Comparison of ENCODE assay signal across 24 cellular contexts in the genomic region with DNA sequence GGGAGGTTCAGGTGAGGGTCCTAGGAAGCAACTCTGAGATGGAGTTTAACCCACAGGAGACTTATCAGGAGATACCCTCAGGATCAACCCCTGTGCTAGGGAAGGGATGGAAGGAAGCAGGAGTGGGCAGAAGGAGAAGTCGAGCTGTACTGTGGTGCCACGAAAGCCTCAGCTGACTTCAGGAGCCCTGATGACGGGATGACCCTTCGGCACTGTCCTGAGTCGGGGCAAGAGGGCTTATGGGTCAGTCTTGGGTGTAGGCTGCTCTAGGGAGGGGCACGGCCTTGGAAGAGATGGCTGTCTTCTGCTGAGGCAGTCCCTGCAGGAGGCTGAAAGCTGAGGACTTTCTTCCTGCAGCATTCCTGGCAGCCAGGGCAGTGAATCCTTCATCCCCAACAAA. TPM values are rescaled to one million over a fixed set of nuclear protein-coding genes. Genes with fewer than 3 reads are reported as not detected.
DNase-seq lines count a peak whose midpoint lies in the region; ATAC-seq, FAIRE-seq and TF ChIP-seq lines count a peak whose summit lies in the region.
"Had no signal": no experiment of that assay in that cellular context is flagged by ENCODE, and none has a peak within 500 bp of the region (broad histone marks: within the 10 kb centered on the region; RNA-seq: fewer than 3 reads in every experiment).

No MANE protein-coding gene starts in this region.

- no peaks in the 10 kb centered on the region for H3K9me3 ChIP-seq in subcutaneous abdominal adipose tissue (ENCODE audit: control insufficient read depth in 5 of 5, low read length in 5 of 5)
- H3K9me3 ChIP-seq: BE2C, body of pancreas, thoracic aorta had no signal

- H3K4me3 ChIP-seq in HL-60 (replicated peaks; ENCODE audit: insufficient read depth, low read length) (no peak overlapping the region), subcutaneous abdominal adipose tissue (ENCODE audit: low read depth in 1 of 5, low read length in 5 of 5) (no peak overlapping the region)
- H3K4me3 ChIP-seq: body of pancreas, SK-N-MC, thoracic aorta had no signal

- no peak for FAIRE-seq in RCC 7860 (lab: Jason Lieb, UNC)
- FAIRE-seq: GM12892 had no signal

- H3K36me3 Mint-ChIP-seq in natural killer cell treated with Interleukin-12 subunit alpha and Interleukin-12 subunit beta and Interleukin-15 and Interleukin-18, amount 100 ng/mL, for 72 hours: no peaks in the 10 kb centered on the region
- H3K36me3 Mint-ChIP-seq: stimulated activated effector memory CD8-positive, alpha-beta T cell treated with anti-CD3 and anti-CD28 coated beads, Interleukin-12 subunit alpha, Interleukin-12 subunit beta, amount 100 ng/mL, for 72 hours had no signal

- no peak for TF ChIP-seq CTCF in HL-60 (IDR thresholded peaks at IDR 0.05; ENCODE audit: insufficient read depth, low read length)

- peaks cover 31 to 35% of the 10 kb centered on the region in 2 donors for H3K4me1 Mint-ChIP-seq in natural killer cell treated with Interleukin-12 subunit alpha and Interleukin-12 subunit beta and Interleukin-15 and Interleukin-18, amount 100 ng/mL, for 72 hours (ENCODE audit: low read depth in 2 of 2)

- H3K27ac Mint-ChIP-seq in natural killer cell treated with Interleukin-12 subunit alpha and Interleukin-12 subunit beta and Interleukin-15 and Interleukin-18, amount 100 ng/mL, for 72 hours: peak overlapping the region in 1 of 2 donors; percentile 70
- H3K27ac Mint-ChIP-seq: stimulated activated effector memory CD8-positive, alpha-beta T cell treated with anti-CD3 and anti-CD28 coated beads, Interleukin-12 subunit alpha, Interleukin-12 subunit beta, amount 100 ng/mL, for 72 hours had no signal

- H3K27me3 Mint-ChIP-seq in natural killer cell treated with Interleukin-12 subunit alpha and Interleukin-12 subunit beta and Interleukin-15 and Interleukin-18, amount 100 ng/mL, for 72 hours: peaks cover 6 to 10% of the 10 kb centered on the region in 2 donors

- DNase-seq in HL-60 (ENCODE audit: low read depth in 1 of 2, low spot score in 1 of 2) (no peak), caudate nucleus (lab: John Stamatoyannopoulos, UW) (no peak), NCI-H1105 (lab: John Stamatoyannopoulos, UW) (no peak), RCC 7860 (ENCODE audit: low spot score) (no peak)
- no peak for DNase-seq in natural killer cell treated with Interleukin-12 subunit alpha and Interleukin-12 subunit beta and Interleukin-15 and Interleukin-18, amount 100 ng/mL, for 72 hours (ENCODE audit: low spot score)
- DNase-seq: ACHN; activated CD8-positive, alpha-beta memory T cell treated with anti-CD3 and anti-CD28 coated beads for 24 hours; activated effector memory CD4-positive, alpha-beta T cell treated with Interleukin-2 at 50 U/mL for 16 hours; BE2C; body of pancreas; foreskin fibroblast; mesendoderm; NCI-H146; occipital lobe; OCI-M1; stimulated activated CD4-positive, alpha-beta T cell treated with anti-CD3 and anti-CD28 coated beads, Interleukin-12 subunit alpha, Interleukin-12 subunit beta, amount 100 ng/mL, for 4 hours; stimulated activated CD4-positive, alpha-beta T cell treated with anti-CD3 and anti-CD28 coated beads, Interleukin-4, amount 100 ng/mL, for 1 hour had no signal

- ATAC-seq in natural killer cell treated with Interleukin-12 subunit alpha and Interleukin-12 subunit beta and Interleukin-15 and Interleukin-18, amount 100 ng/mL, for 72 hours: no peak
- ATAC-seq in HG03354 (IDR thresholded peaks at IDR 0.05; ENCODE audit: poor library complexity, severe bottlenecking, unreplicated experiment): no peak
- ATAC-seq: body of pancreas; stimulated activated effector memory CD8-positive, alpha-beta T cell treated with anti-CD3 and anti-CD28 coated beads, Interleukin-12 subunit alpha, Interleukin-12 subunit beta, amount 100 ng/mL, for 72 hours had no signal

- peak overlapping the region; percentile 85 for H3K27ac ChIP-seq in HL-60 (replicated peaks)
- peak overlapping the region; percentile 33 for H3K27ac ChIP-seq in caudate nucleus (ENCODE audit: low read depth, low read length)
- peak overlapping the region; percentile 23 for H3K27ac ChIP-seq in subcutaneous abdominal adipose tissue (ENCODE audit: low read depth, low read length)
- H3K27ac ChIP-seq: epithelial cell of prostate, SK-N-MC had no signal

- no peaks in the 10 kb centered on the region for H3K9me3 Mint-ChIP-seq in natural killer cell treated with Interleukin-12 subunit alpha and Interleukin-12 subunit beta and Interleukin-15 and Interleukin-18, amount 100 ng/mL, for 72 hours
- H3K9me3 Mint-ChIP-seq: stimulated activated effector memory CD8-positive, alpha-beta T cell treated with anti-CD3 and anti-CD28 coated beads, Interleukin-12 subunit alpha, Interleukin-12 subunit beta, amount 100 ng/mL, for 72 hours had no signal

- no peak overlapping the region for H3K9ac ChIP-seq in subcutaneous abdominal adipose tissue (ENCODE audit: low read length in 5 of 5)

- H3K27me3 ChIP-seq in HL-60 (ENCODE audit: insufficient read depth, poor library complexity, severe bottlenecking) (no peaks in the 10 kb centered on the region), subcutaneous abdominal adipose tissue (ENCODE audit: control insufficient read depth in 5 of 5, insufficient read depth in 4 of 5, low read length in 5 of 5) (no peaks in the 10 kb centered on the region)
- H3K27me3 ChIP-seq: BE2C, body of pancreas had no signal

- peaks cover 7 to 76% (median 56%) of the 10 kb centered on the region in 5 donors for H3K36me3 ChIP-seq in subcutaneous abdominal adipose tissue (ENCODE audit: control insufficient read depth in 5 of 5, insufficient read depth in 5 of 5, low read length in 5 of 5)
- H3K36me3 ChIP-seq: BE2C, thoracic aorta had no signal

- peak overlapping the region; percentile 15 for H3K4me3 Mint-ChIP-seq in natural killer cell treated with Interleukin-12 subunit alpha and Interleukin-12 subunit beta and Interleukin-15 and Interleukin-18, amount 100 ng/mL, for 72 hours
- H3K4me3 Mint-ChIP-seq: stimulated activated effector memory CD8-positive, alpha-beta T cell treated with anti-CD3 and anti-CD28 coated beads, Interleukin-12 subunit alpha, Interleukin-12 subunit beta, amount 100 ng/mL, for 72 hours had no signal

- peaks cover 21 to 64% (median 49%) of the 10 kb centered on the region in 5 donors for H3K4me1 ChIP-seq in subcutaneous abdominal adipose tissue (ENCODE audit: control insufficient read depth in 5 of 5, insufficient read depth in 5 of 5, low read length in 5 of 5)
- H3K4me1 ChIP-seq: BE2C had no signal

RNA-seq across cellular contexts. Expression of gene CLEC3B, which starts 7.7 kb away (rescaled TPM):
- total RNA-seq in natural killer cell treated with Interleukin-12 subunit alpha and Interleukin-12 subunit beta and Interleukin-15 and Interleukin-18, amount 100 ng/mL, for 72 hours: not detected

RNA-seq across cellular contexts. Expression of gene EXOSC7, which starts 57.8 kb away (rescaled TPM):
- 10 to 100 TPM; 50.7 to 75.7 TPM for total RNA-seq in natural killer cell treated with Interleukin-12 subunit alpha and Interleukin-12 subunit beta and Interleukin-15 and Interleukin-18, amount 100 ng/mL, for 72 hours

RNA-seq across cellular contexts. Expression of gene ZDHHC3, which starts 57.8 kb away (rescaled TPM):
- 100 to 1,000 TPM in 1 of 2 donors, 10 to 100 TPM in 1; 63.8 to 122 TPM for total RNA-seq in natural killer cell treated with Interleukin-12 subunit alpha and Interleukin-12 subunit beta and Interleukin-15 and Interleukin-18, amount 100 ng/mL, for 72 hours

Comparison
In these comparisons a context has a peak if more than half of its experiments do, and no peak if none do; other contexts are left out.
1. H3K27ac ChIP-seq: peak in every context shown above with its lines; median percentile 85 in HL-60; 33 in caudate nucleus; 23 in subcutaneous abdominal adipose tissue.